Comparison of ENCODE assay signal across 7 cellular contexts in the genomic region with DNA sequence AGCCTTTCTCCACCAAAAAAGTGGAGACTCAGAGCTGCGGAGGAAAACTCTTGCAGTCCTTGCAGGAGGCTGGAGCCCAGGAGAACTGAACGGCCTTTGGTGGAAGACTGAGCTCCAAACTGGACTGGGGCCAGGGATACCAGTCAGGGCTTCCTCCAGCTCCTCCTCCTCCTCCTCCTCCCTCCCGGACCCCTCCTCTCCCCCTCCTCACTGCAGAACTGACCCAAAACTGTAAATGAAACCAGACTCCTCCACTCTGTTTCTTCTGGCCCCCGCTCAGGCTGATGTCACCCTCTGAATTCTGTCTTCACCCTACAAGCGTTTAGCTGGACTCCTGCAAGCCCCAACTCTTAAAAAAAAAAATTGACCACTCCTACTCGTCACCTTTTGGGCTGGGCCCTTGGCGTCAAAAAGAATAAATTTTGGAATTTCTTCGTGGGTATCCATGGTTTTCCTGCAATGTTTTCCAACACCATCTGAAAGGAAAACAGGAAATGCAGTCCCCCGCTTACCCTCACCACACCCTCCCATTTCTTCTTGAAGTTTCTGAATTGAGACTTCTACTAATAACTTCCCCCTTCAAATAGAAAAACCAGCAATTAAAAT. TPM values are rescaled to one million over a fixed set of nuclear protein-coding genes. Genes with fewer than 3 reads are reported as not detected.
DNase-seq lines count a peak whose midpoint lies in the region; ATAC-seq and TF ChIP-seq lines count a peak whose summit lies in the region.

A gene with protein sequence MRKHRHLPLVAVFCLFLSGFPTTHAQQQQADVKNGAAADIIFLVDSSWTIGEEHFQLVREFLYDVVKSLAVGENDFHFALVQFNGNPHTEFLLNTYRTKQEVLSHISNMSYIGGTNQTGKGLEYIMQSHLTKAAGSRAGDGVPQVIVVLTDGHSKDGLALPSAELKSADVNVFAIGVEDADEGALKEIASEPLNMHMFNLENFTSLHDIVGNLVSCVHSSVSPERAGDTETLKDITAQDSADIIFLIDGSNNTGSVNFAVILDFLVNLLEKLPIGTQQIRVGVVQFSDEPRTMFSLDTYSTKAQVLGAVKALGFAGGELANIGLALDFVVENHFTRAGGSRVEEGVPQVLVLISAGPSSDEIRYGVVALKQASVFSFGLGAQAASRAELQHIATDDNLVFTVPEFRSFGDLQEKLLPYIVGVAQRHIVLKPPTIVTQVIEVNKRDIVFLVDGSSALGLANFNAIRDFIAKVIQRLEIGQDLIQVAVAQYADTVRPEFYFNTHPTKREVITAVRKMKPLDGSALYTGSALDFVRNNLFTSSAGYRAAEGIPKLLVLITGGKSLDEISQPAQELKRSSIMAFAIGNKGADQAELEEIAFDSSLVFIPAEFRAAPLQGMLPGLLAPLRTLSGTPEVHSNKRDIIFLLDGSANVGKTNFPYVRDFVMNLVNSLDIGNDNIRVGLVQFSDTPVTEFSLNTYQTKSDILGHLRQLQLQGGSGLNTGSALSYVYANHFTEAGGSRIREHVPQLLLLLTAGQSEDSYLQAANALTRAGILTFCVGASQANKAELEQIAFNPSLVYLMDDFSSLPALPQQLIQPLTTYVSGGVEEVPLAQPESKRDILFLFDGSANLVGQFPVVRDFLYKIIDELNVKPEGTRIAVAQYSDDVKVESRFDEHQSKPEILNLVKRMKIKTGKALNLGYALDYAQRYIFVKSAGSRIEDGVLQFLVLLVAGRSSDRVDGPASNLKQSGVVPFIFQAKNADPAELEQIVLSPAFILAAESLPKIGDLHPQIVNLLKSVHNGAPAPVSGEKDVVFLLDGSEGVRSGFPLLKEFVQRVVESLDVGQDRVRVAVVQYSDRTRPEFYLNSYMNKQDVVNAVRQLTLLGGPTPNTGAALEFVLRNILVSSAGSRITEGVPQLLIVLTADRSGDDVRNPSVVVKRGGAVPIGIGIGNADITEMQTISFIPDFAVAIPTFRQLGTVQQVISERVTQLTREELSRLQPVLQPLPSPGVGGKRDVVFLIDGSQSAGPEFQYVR (N-terminal part only) (minus strand): TSS at position 109 of the 606 bp plus-strand sequence. CDS start 17,347 bp downstream, outside the sequence.

- no peak within 1 kb of the TSS for H3K4me3 Mint-ChIP-seq in glutamatergic neuron (ENCODE audit: unreplicated experiment)

- peak within 1 kb of the TSS; percentile 26 to 52 for H3K9ac ChIP-seq in mucosa of rectum (ENCODE audit: low read depth in 1 of 2, low read length in 2 of 2)

- in situ Hi-C loops in transverse colon (cut with MboI; ENCODE audit: low pct_ligation_motif_present in 1 of 4, low pct_unique_long_range_greater_than_20kb in 1 of 4, low sequenced_read_pairs in 3 of 4), result loop anchor here in 2 of 4 donors (25.0 kb wide), 1 partner anchor 252 kb away; no protein-coding TSS in a partner anchor

- TF ChIP-seq CTCF in transverse colon (IDR thresholded peaks at IDR 0.05) (no peak), glutamatergic neuron (IDR thresholded peaks at IDR 0.05; ENCODE audit: partially characterized antibody, unreplicated experiment) (no peak)

- no peak for TF ChIP-seq EP300 in transverse colon (IDR thresholded peaks at IDR 0.05; ENCODE audit: low read depth)

- H3K27me3 Mint-ChIP-seq in glutamatergic neuron (ENCODE audit: unreplicated experiment), result peaks cover 3% of the 10 kb centered on the region

- TF ChIP-seq POLR2A in transverse colon (IDR thresholded peaks at IDR 0.05), result peak; percentile 39

- WGBS in transverse colon (ENCODE audit: low coverage in 1 of 2), 2 donors, result 18 to 36% methylated on average over 5 to 8 of the region's 9 CpGs

- H3K27me3 ChIP-seq in SJSA1 (replicated peaks), result no peaks in the 10 kb centered on the region
- H3K27me3 ChIP-seq in mucosa of rectum (ENCODE audit: control insufficient read depth in 2 of 2, insufficient read depth in 2 of 2, low read length in 2 of 2), result peaks cover 0 to 3% of the 10 kb centered on the region in 2 donors
- H3K27me3 ChIP-seq in transverse colon, result peaks cover 11% of the 10 kb centered on the region

- H3K4me3 ChIP-seq in SJSA1, result peak within 1 kb of the TSS; percentile 46
- peak within 1 kb of the TSS; percentile 49 to 74 for H3K4me3 ChIP-seq in mucosa of rectum (ENCODE audit: low read length in 2 of 2)
- H3K4me3 ChIP-seq in transverse colon, result peak within 1 kb of the TSS; percentile 16 to 59 (median 38)

- ATAC-seq in esophagus mucosa (no peak), GM19397 (IDR thresholded peaks at IDR 0.05; ENCODE audit: unreplicated experiment) (no peak)

- H3K27ac ChIP-seq in SJSA1, result peak within 1 kb of the TSS; percentile 66
- H3K27ac ChIP-seq in mucosa of rectum (ENCODE audit: low read depth in 2 of 2, low read length in 2 of 2), result peak within 1 kb of the TSS; percentile 74 to 78
- H3K27ac ChIP-seq in transverse colon, result peak within 1 kb of the TSS; percentile 86 to 95 (median 88)

- peaks cover 19% of the 10 kb centered on the region for H3K36me3 ChIP-seq in SJSA1
- H3K36me3 ChIP-seq in mucosa of rectum (ENCODE audit: control insufficient read depth in 2 of 2, insufficient read depth in 2 of 2, low read length in 2 of 2), result no peaks in the 10 kb centered on the region
- no peaks in the 10 kb centered on the region for H3K36me3 ChIP-seq in transverse colon

- H3K9me3 Mint-ChIP-seq in glutamatergic neuron (ENCODE audit: unreplicated experiment), result no peaks in the 10 kb centered on the region

- H3K27ac Mint-ChIP-seq in glutamatergic neuron (ENCODE audit: unreplicated experiment), result no peak within 1 kb of the TSS

- no peaks in the 10 kb centered on the region for H3K4me1 Mint-ChIP-seq in glutamatergic neuron (ENCODE audit: low read depth, unreplicated experiment)

- DNase-seq in SJSA1 (ENCODE audit: low read depth in 1 of 2, low spot score in 2 of 2), result peak in 1 of 2 experiments; percentile 77
- DNase-seq in transverse colon, result peak; percentile 43
- no peak for DNase-seq in cerebellar cortex (ENCODE audit: low spot score)
- DNase-seq in glutamatergic neuron, result no peak

- H3K4me1 ChIP-seq in SJSA1 (replicated peaks) (peaks cover 42% of the 10 kb centered on the region), mucosa of rectum (ENCODE audit: control insufficient read depth in 2 of 2, insufficient read depth in 2 of 2, low read length in 2 of 2) (peaks cover 0 to 3% of the 10 kb centered on the region in 2 donors), transverse colon (peaks cover 0 to 5% (median 0%) of the 10 kb centered on the region in 4 donors)

- H3K36me3 Mint-ChIP-seq in glutamatergic neuron (ENCODE audit: unreplicated experiment), result no peaks in the 10 kb centered on the region

- intact Hi-C loops in transverse colon (cut with DNase I; ENCODE audit: low total_unique reads), result loop anchor here (5.0 to 10.0 kb wide), 2 partner anchors 119 to 242 kb away; no protein-coding TSS in a partner anchor

- no peaks in the 10 kb centered on the region for H3K9me3 ChIP-seq in SJSA1 (replicated peaks)
- H3K9me3 ChIP-seq in mucosa of rectum (ENCODE audit: control insufficient read depth in 2 of 2, low read length in 2 of 2), result no peaks in the 10 kb centered on the region
- no peaks in the 10 kb centered on the region for H3K9me3 ChIP-seq in transverse colon

RNA-seq across cellular contexts. Expression of the gene that starts here (rescaled TPM):
- total RNA-seq in SJSA1 (2014; rRNA removed; shearing (Covaris generic)), result 160 and 243 TPM in 2 replicates
- total RNA-seq in esophagus mucosa (23.0 TPM), transverse colon (100 to 1,000 TPM in 1 of 4 donors, 10 to 100 TPM in 3; 68.1 to 261 (median 75.6) TPM), glutamatergic neuron (ENCODE audit: unreplicated experiment) (0.07 TPM)

Comparison
In these comparisons a context has a peak if more than half of its experiments do, and no peak if none do; other contexts are left out.
1. RNA of the gene that starts here (total RNA-seq): 160 to 243 TPM in SJSA1, 68.1 to 261 TPM in transverse colon and 23.0 TPM in esophagus mucosa (single experiment); 0.07 TPM in glutamatergic neuron (single experiment); every median in the first group is over 10 times any median in the second.
2. Peak in every context shown above with its lines, with median percentiles within 50 percentile points of each other: H3K27ac ChIP-seq and H3K4me3 ChIP-seq.